In genomic region chr17:82882715-82883446, GRCh38 we compare ENCODE assay signal across 8 cellular contexts. TPM values are rescaled to one million over a fixed set of nuclear protein-coding genes. Genes with fewer than 3 reads are reported as not detected.
DNase-seq lines count a peak whose midpoint lies in the region; ATAC-seq and TF ChIP-seq lines count a peak whose summit lies in the region.
"Had no signal": no experiment of that assay in that cellular context is flagged by ENCODE, and none has a peak within 500 bp of the region (broad histone marks: within the 10 kb centered on the region; RNA-seq: fewer than 3 reads in every experiment).

No MANE protein-coding gene starts in this region.

- DNase-seq in T-helper 17 cell (peak; percentile 69 to 78 (median 70)), activated gamma-delta T cell (lab: John Stamatoyannopoulos, UW) (peak; percentile 91), natural killer cell (peak; percentile 73), UCSD-AML1 (lab: John Stamatoyannopoulos, UW; ENCODE audit: unreplicated experiment) (no peak)

- H3K36me3 Mint-ChIP-seq in T-helper 17 cell (ENCODE audit: low read depth) (peaks cover 6% of the 10 kb centered on the region), natural killer cell (no peaks in the 10 kb centered on the region)

- H3K4me1 Mint-ChIP-seq in T-helper 17 cell = peaks cover 68% of the 10 kb centered on the region
- peaks cover 77 to 91% of the 10 kb centered on the region in 2 donors for H3K4me1 Mint-ChIP-seq in natural killer cell

- no peaks in the 10 kb centered on the region for H3K9me3 ChIP-seq in T-helper 17 cell (ENCODE audit: control insufficient read depth, low read length, poor library complexity, severe bottlenecking)
- no peaks in the 10 kb centered on the region for H3K9me3 ChIP-seq in thymus (ENCODE audit: control insufficient read depth)

- no peaks in the 10 kb centered on the region for H3K27me3 ChIP-seq in thymus (ENCODE audit: control insufficient read depth, insufficient read depth)

- ATAC-seq in T-helper 17 cell = peak; percentile 97
- ATAC-seq in natural killer cell = peak; percentile 76 to 88 (median 85)
- no peak for ATAC-seq in GM19395 (IDR thresholded peaks at IDR 0.05; ENCODE audit: unreplicated experiment)
- no peak for ATAC-seq in HG02623 (IDR thresholded peaks at IDR 0.05; ENCODE audit: unreplicated experiment)

- peaks cover 0 to under 1% of the 10 kb centered on the region in 2 donors for H3K9me3 Mint-ChIP-seq in natural killer cell

- H3K27ac Mint-ChIP-seq in T-helper 17 cell = peak overlapping the region; percentile 96
- H3K27ac Mint-ChIP-seq in natural killer cell = peak overlapping the region; percentile 87 to 88

- H3K4me3 Mint-ChIP-seq in T-helper 17 cell (peak overlapping the region; percentile 88), natural killer cell (peak overlapping the region; percentile 83)

- 28% methylated on average over 39 of the region's 39 CpGs for WGBS in thymus

- no peak for TF ChIP-seq CTCF in natural killer cell (IDR thresholded peaks at IDR 0.05)

- peaks cover 46% of the 10 kb centered on the region for H3K4me1 ChIP-seq in thymus (ENCODE audit: control insufficient read depth, insufficient read depth, low read length)

- no peaks in the 10 kb centered on the region for H3K27me3 Mint-ChIP-seq in T-helper 17 cell
- peaks cover 0 to 10% of the 10 kb centered on the region in 2 donors for H3K27me3 Mint-ChIP-seq in natural killer cell (ENCODE audit: low read depth in 2 of 2)

- peak overlapping the region; percentile 14 for H3K4me3 ChIP-seq in thymus (ENCODE audit: low read length)

- H3K27ac ChIP-seq in thymus (ENCODE audit: low read depth) = peak overlapping the region; percentile 82

- H3K36me3 ChIP-seq in thymus (ENCODE audit: control insufficient read depth, insufficient read depth) = peaks cover 5% of the 10 kb centered on the region

- intact Hi-C loops in natural killer cell (cut with micrococcal nuclease) = loop anchor here (1.0 kb wide), 1 partner anchor 19 kb away; no protein-coding TSS in a partner anchor

RNA-seq across cellular contexts. Expression of gene ZNF750, which starts 43.1 kb away (rescaled TPM):
- total RNA-seq in T-helper 17 cell (not detected), natural killer cell (not detected)
- polyA plus RNA-seq in thymus = 4.1 TPM
- total RNA-seq: liver had no signal

Comparison
In these comparisons a context has a peak if more than half of its experiments do, and no peak if none do; other contexts are left out.
1. ATAC-seq: peak in T-helper 17 cell (single experiment) and natural killer cell (3 of 3); none in GM19395 (single experiment) and HG02623 (single experiment).